ENCODE assay signal across 2 cellular contexts in the genomic region with DNA sequence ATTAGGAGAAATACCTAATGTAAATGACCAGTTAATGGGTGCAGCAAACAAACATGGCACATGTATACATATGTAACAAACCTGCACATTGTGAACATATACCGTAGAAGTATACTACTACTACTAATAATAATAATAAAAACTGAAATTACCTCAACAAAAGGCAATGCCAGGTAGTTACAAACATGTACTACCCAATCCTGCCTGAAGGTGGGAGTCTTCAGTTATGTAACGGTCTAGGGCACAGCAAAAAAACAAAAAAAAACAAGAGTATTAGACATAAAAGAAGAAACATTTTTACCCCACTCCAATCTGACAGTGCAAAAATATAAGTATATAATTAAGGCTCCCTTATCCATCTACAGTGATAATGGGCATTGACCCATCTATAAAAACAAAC.
TF ChIP-seq lines count a peak whose summit lies in the region.

No MANE protein-coding gene starts in this region.

TF ChIP-seq in K562, 482 proteins besides CTCF, POLR2A, EP300 and RAD21:
- TF ChIP-seq ZNF384 (IDR thresholded peaks at IDR 0.05; ENCODE audit: low read depth, low read length): peak; percentile 20; the same call in 1 of the 2 replicates

TF ChIP-seq in HepG2, 621 proteins besides CTCF, POLR2A, EP300 and RAD21:
- TF ChIP-seq STAG1 (CRISPR knock-in tag; IDR thresholded peaks at IDR 0.05): peak; percentile 25; the same call in 1 of the 2 replicates
